Comparison of ENCODE assay signal across 1 cellular context in genomic region chr20:50450493-50450826, GRCh38.
TF ChIP-seq lines count a peak whose summit lies in the region.

No MANE protein-coding gene starts in this region.

TF ChIP-seq in K562, 482 proteins besides CTCF, POLR2A, EP300 and RAD21 (continued from another document):
- TF ChIP-seq KDM1A (IDR thresholded peaks at IDR 0.05) (0 out of 4 replicates have a peak, but pooled peaks have one; percentile 10 to 12), SMARCA5 (IDR thresholded peaks at IDR 0.05) (peak; percentile 53; the same call in 1 of the 2 replicates), RBM25 (IDR thresholded peaks at IDR 0.05; ENCODE audit: low read depth, low read length, severe bottlenecking) (peak; percentile 76), ZNF717 (CRISPR knock-in tag; IDR thresholded peaks at IDR 0.05) (no peak)
